8 cellular contexts compared by ENCODE assay signal in genomic region chr15:53962646-53963561, GRCh38. TPM values are rescaled to one million over a fixed set of nuclear protein-coding genes. Genes with fewer than 3 reads are reported as not detected.
A peak's percentile ranks its signal among the peaks of the same experiment; 100 is the strongest.
DNase-seq lines count a peak whose midpoint lies in the region; ATAC-seq and TF ChIP-seq lines count a peak whose summit lies in the region.

No MANE protein-coding gene starts in this region.

- H3K27me3 ChIP-seq in DND-41 (ENCODE audit: insufficient read depth, low read length, poor library complexity) (no peaks in the 10 kb centered on the region), HL-60 (ENCODE audit: insufficient read depth, poor library complexity, severe bottlenecking) (peaks cover 3% of the 10 kb centered on the region), thoracic aorta (replicated peaks; ENCODE audit: insufficient read depth) (no peaks in the 10 kb centered on the region)

- H3K4me2 ChIP-seq in DND-41 (ENCODE audit: insufficient read depth, low read length): no peak overlapping the region

- no peaks in the 10 kb centered on the region for H3K36me3 Mint-ChIP-seq in WTC11

- DNase-seq in DND-41 (peak; percentile 11), HL-60 (ENCODE audit: low read depth in 1 of 2, low spot score in 1 of 2) (peak in 1 of 2 experiments; percentile 26), WTC11 (ENCODE audit: low spot score) (peak; percentile 56), iPS-NIHi7 (ENCODE audit: extremely low spot score) (peak; percentile 20), thoracic aorta (ENCODE audit: low spot score) (no peak), NCI-H2029 treated with DMSO at 0.1 percent for 48 hours (lab: John Stamatoyannopoulos, UW) (no peak)

- H3K9ac ChIP-seq in DND-41 (ENCODE audit: low read depth, low read length): no peak overlapping the region

- H3K4me1 ChIP-seq in DND-41 (ENCODE audit: insufficient read depth, low read length) (no peaks in the 10 kb centered on the region), thoracic aorta (ENCODE audit: control insufficient read depth in 1 of 2, low read depth in 2 of 2) (no peaks in the 10 kb centered on the region)

- H2AFZ ChIP-seq in DND-41 (ENCODE audit: low read depth, low read length): no peak overlapping the region

- H3K27me3 Mint-ChIP-seq in WTC11 (ENCODE audit: low read depth): no peaks in the 10 kb centered on the region

- peaks cover 11% of the 10 kb centered on the region for H3K4me1 Mint-ChIP-seq in WTC11

- no peaks in the 10 kb centered on the region for H3K36me3 ChIP-seq in DND-41 (ENCODE audit: insufficient read depth, low read length)
- no peaks in the 10 kb centered on the region for H3K36me3 ChIP-seq in thoracic aorta

- no peak overlapping the region for H3K27ac Mint-ChIP-seq in WTC11

- no peaks in the 10 kb centered on the region for H4K20me1 ChIP-seq in DND-41 (ENCODE audit: insufficient read depth, low read length)

- CTCF ChIA-PET in WTC11 (lab: Charles Lee): interaction anchor here (0.7 to 1.7 kb wide), 12 partner anchors 9 to 1154 kb away, joined by 3 to 11 read pairs (median 6); partner anchors contain the start of gene UNC13C

- peaks cover 3% of the 10 kb centered on the region; the same call in 1 of the 2 replicates for H3K9me3 Mint-ChIP-seq in WTC11

- ATAC-seq in DND-41 (ENCODE audit: insufficient read depth, low read depth) (no peak), WTC11 (peak; percentile 65), thoracic aorta (ENCODE audit: insufficient number of reproducible peaks, low FRiP score, low read depth) (no peak), HG02571 (IDR thresholded peaks at IDR 0.05; ENCODE audit: unreplicated experiment) (no peak), HG03280 (IDR thresholded peaks at IDR 0.05; ENCODE audit: unreplicated experiment) (no peak)

- POLR2A ChIA-PET in WTC11 (lab: Charles Lee): interaction anchor here (0.6 kb wide), 1 partner anchor 107 kb away, joined by 3 read pairs; no protein-coding TSS in a partner anchor

- no peaks in the 10 kb centered on the region for H3K9me3 ChIP-seq in DND-41 (ENCODE audit: insufficient read depth, low read length, severe bottlenecking)
- H3K9me3 ChIP-seq in thoracic aorta: no peaks in the 10 kb centered on the region

- H3K27ac ChIP-seq in DND-41 (ENCODE audit: low read length) (no peak overlapping the region), HL-60 (replicated peaks) (no peak overlapping the region), thoracic aorta (no peak overlapping the region)

- TF ChIP-seq CTCF in DND-41 (IDR thresholded peaks at IDR 0.05; ENCODE audit: borderline replicate concordance, extremely low read depth, low read length, poor library complexity, severe bottlenecking): peak; percentile 66
- peak; percentile 37 for TF ChIP-seq CTCF in HL-60 (IDR thresholded peaks at IDR 0.05; ENCODE audit: insufficient read depth, low read length)
- peak; percentile 30; the same call in 1 of the 2 replicates for TF ChIP-seq CTCF in WTC11 (IDR thresholded peaks at IDR 0.05)
- peak; percentile 42 for TF ChIP-seq CTCF in thoracic aorta (IDR thresholded peaks at IDR 0.05)

- H3K4me3 Mint-ChIP-seq in WTC11: no peak overlapping the region

- no peaks in the 10 kb centered on the region for H3K79me2 ChIP-seq in DND-41 (ENCODE audit: insufficient read depth, low read length)

- H3K4me3 ChIP-seq in DND-41 (ENCODE audit: low read depth in 1 of 2, low read length in 2 of 2): no peak overlapping the region
- no peak overlapping the region for H3K4me3 ChIP-seq in HL-60 (replicated peaks; ENCODE audit: insufficient read depth, low read length)
- H3K4me3 ChIP-seq in thoracic aorta: no peak overlapping the region

TF ChIP-seq in WTC11, 78 proteins besides CTCF, POLR2A, EP300 and RAD21:
- no peak for TF ChIP-seq ZMAT4 (CRISPR knock-in tag; IDR thresholded peaks at IDR 0.05)
- no peak for TF ChIP-seq ZNF416 (CRISPR knock-in tag; IDR thresholded peaks at IDR 0.05)
TF ChIP-seq in WTC11: peak in this region for 0.

RNA-seq across cellular contexts. Expression of gene UNC13C, which starts 15.3 kb away (rescaled TPM):
- total RNA-seq in WTC11 (2021) (0.02 to 0.07 TPM (median 0.07 TPM) in 3 replicates), thoracic aorta (1 to 10 TPM; 1.2 to 4.2 TPM)

Comparison
In these comparisons a context has a peak if more than half of its experiments do, and no peak if none do; other contexts are left out.
1. DNase-seq: peak in DND-41 (single experiment), WTC11 (single experiment) and iPS-NIHi7 (single experiment); none in thoracic aorta (single experiment) and NCI-H2029 treated with DMSO at 0.1 percent for 48 hours (single experiment).
2. Peak in every context shown above with its lines, with median percentiles within 50 percentile points of each other: CTCF ChIP-seq.